Comparison of ENCODE assay signal across 15 cellular contexts in genomic region chr2:218744615-218745014, GRCh38. TPM values are rescaled to one million over a fixed set of nuclear protein-coding genes. Genes with fewer than 3 reads are reported as not detected.
DNase-seq lines count a peak whose midpoint lies in the region; ATAC-seq, FAIRE-seq and TF ChIP-seq lines count a peak whose summit lies in the region.
"Had no signal": no experiment of that assay in that cellular context is flagged by ENCODE, and none has a peak within 500 bp of the region (broad histone marks: within the 10 kb centered on the region; RNA-seq: fewer than 3 reads in every experiment).

No MANE protein-coding gene starts in this region.

- H3K27ac ChIP-seq in trophoblast cell (ENCODE audit: low read depth, low read length) = no peak overlapping the region

- H4K91ac ChIP-seq in trophoblast cell (ENCODE audit: low read depth, low read length) = no peak overlapping the region

- no peak overlapping the region for H3K18ac ChIP-seq in trophoblast cell (ENCODE audit: low read length)

- no peaks in the 10 kb centered on the region for H3K27me3 ChIP-seq in trophoblast cell (ENCODE audit: insufficient read depth, low read length)

- no peak for FAIRE-seq in GM12891 (lab: Jason Lieb, UNC)
- FAIRE-seq: bronchial epithelial cell, RCC 7860 had no signal

- H3K9me3 ChIP-seq in T-helper 17 cell (ENCODE audit: control insufficient read depth, low read length, poor library complexity, severe bottlenecking) = no peaks in the 10 kb centered on the region
- no peaks in the 10 kb centered on the region for H3K9me3 ChIP-seq in trophoblast cell (ENCODE audit: insufficient read depth, low read depth, low read length)

- TF ChIP-seq POLR2A in GM12891 (IDR thresholded peaks at IDR 0.05; ENCODE audit: low read depth, low read length) = no peak

- H3K9me3 Mint-ChIP-seq in activated T-cell treated with anti-CD3 and anti-CD28 coated beads, Interleukin-2, amount 50 U/mL, for 4 hours = no peaks in the 10 kb centered on the region
- H3K9me3 Mint-ChIP-seq: memory B cell had no signal

- DNase-seq in activated T-cell treated with anti-CD3 and anti-CD28 coated beads, Interleukin-2, amount 50 U/mL, for 4 hours = no peak
- DNase-seq in activated T-cell treated with anti-CD3 and anti-CD28 coated beads, Interleukin-2, amount 50 U/mL, for 48 hours = no peak
- DNase-seq in GM12891 (ENCODE audit: insufficient read length, low spot score) = no peak
- DNase-seq in T-helper 17 cell = no peak
- DNase-seq in trophoblast cell = peak; percentile 9 to 27
- DNase-seq in HK-2 (ENCODE audit: unreplicated experiment) = no peak
- DNase-seq in KG1 (lab: John Stamatoyannopoulos, UW) = no peak
- DNase-seq in inferior parietal cortex (ENCODE audit: extremely low spot score) = no peak
- DNase-seq: activated effector memory CD4-positive, alpha-beta T cell treated with Interleukin-2 at 50 U/mL for 16 hours; DMS 273 treated with DMSO at 0.1 percent for 48 hours; NCI-H187 treated with DMSO at 0.1 percent for 48 hours had no signal

- no peak overlapping the region for H2AFZ ChIP-seq in trophoblast cell (ENCODE audit: insufficient read depth, low read length, poor library complexity)

- no peak overlapping the region for H2BK5ac ChIP-seq in trophoblast cell (ENCODE audit: low read depth, low read length, poor library complexity)

- peaks cover 62% of the 10 kb centered on the region for H3K36me3 Mint-ChIP-seq in activated T-cell treated with anti-CD3 and anti-CD28 coated beads, Interleukin-2, amount 50 U/mL, for 4 hours (ENCODE audit: insufficient read depth)
- peaks cover 14% of the 10 kb centered on the region for H3K36me3 Mint-ChIP-seq in T-helper 17 cell (ENCODE audit: low read depth)

- no peak overlapping the region for H3K4me3 Mint-ChIP-seq in activated T-cell treated with anti-CD3 and anti-CD28 coated beads, Interleukin-2, amount 50 U/mL, for 4 hours
- no peak overlapping the region for H3K4me3 Mint-ChIP-seq in T-helper 17 cell
- H3K4me3 Mint-ChIP-seq: memory B cell had no signal

- H2AK5ac ChIP-seq in trophoblast cell (ENCODE audit: low read length) = no peak overlapping the region

- H3K79me1 ChIP-seq in trophoblast cell (ENCODE audit: low read length) = no peaks in the 10 kb centered on the region

- H3K79me2 ChIP-seq in trophoblast cell (ENCODE audit: control insufficient read depth, insufficient read depth, low read length, poor library complexity) = no peaks in the 10 kb centered on the region

- H3K27ac Mint-ChIP-seq in T-helper 17 cell = peak overlapping the region; percentile 88
- H3K27ac Mint-ChIP-seq: memory B cell had no signal

- no peak overlapping the region for H3K9ac ChIP-seq in trophoblast cell (ENCODE audit: low read length)

- no peak overlapping the region for H3K23ac ChIP-seq in trophoblast cell (ENCODE audit: low read length)

- H3K27me3 Mint-ChIP-seq in activated T-cell treated with anti-CD3 and anti-CD28 coated beads, Interleukin-2, amount 50 U/mL, for 4 hours (ENCODE audit: low read depth) = no peaks in the 10 kb centered on the region
- H3K27me3 Mint-ChIP-seq in T-helper 17 cell = no peaks in the 10 kb centered on the region
- H3K27me3 Mint-ChIP-seq: memory B cell had no signal

- ATAC-seq in activated T-cell treated with anti-CD3 and anti-CD28 coated beads, Interleukin-2, amount 50 U/mL, for 4 hours = peak; percentile 48 to 65
- no peak for ATAC-seq in T-helper 17 cell

- H3K4me1 Mint-ChIP-seq in activated T-cell treated with anti-CD3 and anti-CD28 coated beads, Interleukin-2, amount 50 U/mL, for 4 hours (ENCODE audit: low read depth) = peaks cover 10% of the 10 kb centered on the region
- H3K4me1 Mint-ChIP-seq in T-helper 17 cell = no peaks in the 10 kb centered on the region

- no peak overlapping the region for H3K14ac ChIP-seq in trophoblast cell (ENCODE audit: low read length)

- no peak overlapping the region for H3K4me2 ChIP-seq in trophoblast cell (ENCODE audit: low read length)

- H3K4me3 ChIP-seq in trophoblast cell (ENCODE audit: low read depth, low read length) = no peak overlapping the region

- H2BK120ac ChIP-seq in trophoblast cell (ENCODE audit: insufficient read depth, low read length, poor library complexity) = no peak overlapping the region

- no peak overlapping the region for H3K4ac ChIP-seq in trophoblast cell (ENCODE audit: low read depth, low read length)

- peaks cover 0 to 6% of the 10 kb centered on the region in 2 experiments for H3K4me1 ChIP-seq in trophoblast cell (ENCODE audit: control insufficient read depth in 1 of 2, insufficient read depth in 2 of 2, low read length in 2 of 2)

- no peak overlapping the region for H4K12ac ChIP-seq in trophoblast cell (ENCODE audit: low read depth, low read length)

- peaks cover 46 to 61% of the 10 kb centered on the region in 2 experiments for H3K36me3 ChIP-seq in trophoblast cell (ENCODE audit: control insufficient read depth in 1 of 2, insufficient read depth in 2 of 2, low read length in 2 of 2)

- H4K8ac ChIP-seq in trophoblast cell (ENCODE audit: low read depth, low read length) = no peak overlapping the region

- no peak overlapping the region for H2BK12ac ChIP-seq in trophoblast cell (ENCODE audit: low read length)

- WGBS in trophoblast cell (ENCODE audit: extremely low coverage, insufficient coverage, insufficient read length) = no CpG with 5 or more reads among the region's 3 CpGs

TF ChIP-seq in GM12891, 5 proteins besides CTCF, POLR2A, EP300 and RAD21:
- TF ChIP-seq SPI1 (IDR thresholded peaks at IDR 0.05; ENCODE audit: low read depth, low read length) (peak; percentile 25; the same call in 1 of the 2 replicates), POU2F2 (IDR thresholded peaks at IDR 0.05; ENCODE audit: low read depth, low read length) (no peak)

RNA-seq across cellular contexts. Expression of gene TTLL4, which starts 34.0 kb away (rescaled TPM):
- 10 to 100 TPM; 44.2 to 53.0 (median 52.5) TPM for total RNA-seq in activated T-cell treated with anti-CD3 and anti-CD28 coated beads, Interleukin-2, amount 50 U/mL, for 4 hours
- polyA plus RNA-seq in GM12891 (2012; ENCODE audit: low read depth, missing spikeins) = 13.0 TPM
- total RNA-seq in T-helper 17 cell = 10 to 100 TPM; 21.1 to 21.2 TPM
- polyA plus RNA-seq in trophoblast cell (2013) = 56.3 and 58.4 TPM in 2 replicates

RNA-seq across cellular contexts. Expression of gene CYP27A1, which starts 37.3 kb away (rescaled TPM):
- total RNA-seq in activated T-cell treated with anti-CD3 and anti-CD28 coated beads, Interleukin-2, amount 50 U/mL, for 4 hours = under 1 TPM; 0.14 to 0.26 (median 0.15) TPM
- 0.22 TPM for polyA plus RNA-seq in GM12891 (2012; ENCODE audit: low read depth, missing spikeins)
- under 1 TPM; 0.39 to 0.52 TPM for total RNA-seq in T-helper 17 cell
- 1.5 and 1.6 TPM in 2 replicates for polyA plus RNA-seq in trophoblast cell (2013)
- polyA plus RNA-seq: neural cell had no signal

Comparison
In these comparisons a context has a peak if more than half of its experiments do, and no peak if none do; other contexts are left out.
1. DNase-seq: peak in trophoblast cell (2 of 2); none in activated T-cell treated with anti-CD3 and anti-CD28 coated beads, Interleukin-2, amount 50 U/mL, for 4 hours (single experiment), activated T-cell treated with anti-CD3 and anti-CD28 coated beads, Interleukin-2, amount 50 U/mL, for 48 hours (0 of 2), GM12891 (single experiment), T-helper 17 cell (0 of 3), HK-2 (single experiment), KG1 (single experiment) and inferior parietal cortex (single experiment).